ENCODE assay signal across 20 cellular contexts in genomic region chr12:78430501-78430900, GRCh38.
"Had no signal": no experiment of that assay in that cellular context is flagged by ENCODE, and none has a peak within 500 bp of the region (broad histone marks: within the 10 kb centered on the region; RNA-seq: fewer than 3 reads in every experiment).

No MANE protein-coding gene starts in this region.

- H3K9me3 ChIP-seq: Peyer's patch, SJCRH30 had no signal

- H3K4me1 Mint-ChIP-seq: IgD-negative memory B cell had no signal

- H3K27ac ChIP-seq: HL-60, KMS-11, PC-9, Peyer's patch, SJCRH30 had no signal

- H3K4me1 ChIP-seq: Peyer's patch, SJCRH30 had no signal

- DNase-seq: Kasumi-1; MM.1S; NCI-H1092 treated with DMSO at 0.1 percent for 48 hours; NCI-H1436; NCI-H187; NCI-H2029; NCI-H2081 treated with DMSO at 0.1 percent for 48 hours; NCI-H524; NCI-H526 treated with DMSO at 0.1 percent for 48 hours; NCI-H748 treated with DMSO at 0.1 percent for 48 hours; NK-92 treated with Interleukin-12 subunit alpha and Interleukin-12 subunit beta, amount 100 ng/mL, for 24 hours; OCI-M1; PC-9; Peyer's patch; SHP77 treated with DMSO at 0.1 percent for 48 hours; SJCRH30 had no signal

- H3K36me3 ChIP-seq: Peyer's patch, SJCRH30 had no signal

- H3K27me3 ChIP-seq: Peyer's patch, SJCRH30 had no signal

- H3K4me3 ChIP-seq: K562, PC-9, Peyer's patch, SJCRH30 had no signal

- H3K27me3 Mint-ChIP-seq: IgD-negative memory B cell had no signal

- H3K9ac ChIP-seq: KMS-11 had no signal

- H3K27ac Mint-ChIP-seq: IgD-negative memory B cell had no signal

- H3K4me3 Mint-ChIP-seq: IgD-negative memory B cell had no signal

- H3K4me2 ChIP-seq: KMS-11, PC-9 had no signal

- H3K36me3 Mint-ChIP-seq: IgD-negative memory B cell had no signal

- H2AFZ ChIP-seq: PC-9 had no signal
